ENCODE assay signal across 9 cellular contexts in genomic region chr13:26022538-26023292, GRCh38. TPM values are rescaled to one million over a fixed set of nuclear protein-coding genes. Genes with fewer than 3 reads are reported as not detected.
A peak's percentile ranks its signal among the peaks of the same experiment; 100 is the strongest.
DNase-seq lines count a peak whose midpoint lies in the region; ATAC-seq and TF ChIP-seq lines count a peak whose summit lies in the region.
"Had no signal": no experiment of that assay in that cellular context is flagged by ENCODE, and none has a peak within 500 bp of the region (broad histone marks: within the 10 kb centered on the region; RNA-seq: fewer than 3 reads in every experiment).

No MANE protein-coding gene starts in this region.

- H3K27ac Mint-ChIP-seq in activated CD4-positive, alpha-beta T cell treated with anti-CD3 and anti-CD28 coated beads for 36 hours = no peak overlapping the region

- no peaks in the 10 kb centered on the region for H3K9me3 Mint-ChIP-seq in activated CD4-positive, alpha-beta T cell treated with anti-CD3 and anti-CD28 coated beads for 36 hours (ENCODE audit: low read depth)

- H3K27ac ChIP-seq in adrenal gland (no peak overlapping the region), upper lobe of right lung (no peak overlapping the region)
- H3K27ac ChIP-seq: esophagus muscularis mucosa had no signal

- no peak for TF ChIP-seq CTCF in adrenal gland (IDR thresholded peaks at IDR 0.05)
- TF ChIP-seq CTCF in upper lobe of right lung (IDR thresholded peaks at IDR 0.05) = no peak

- H3K9me3 ChIP-seq in adrenal gland (replicated peaks in 1 of 3) = no peaks in the 10 kb centered on the region
- H3K9me3 ChIP-seq in upper lobe of right lung = no peaks in the 10 kb centered on the region
- H3K9me3 ChIP-seq: esophagus muscularis mucosa had no signal

- ATAC-seq in upper lobe of right lung (peak; percentile 83), GM21381 (IDR thresholded peaks at IDR 0.05; ENCODE audit: unreplicated experiment) (no peak)
- ATAC-seq in activated CD4-positive, alpha-beta T cell treated with anti-CD3 and anti-CD28 coated beads for 36 hours = no peak

- H3K27me3 Mint-ChIP-seq in activated CD4-positive, alpha-beta T cell treated with anti-CD3 and anti-CD28 coated beads for 36 hours = no peaks in the 10 kb centered on the region

- POLR2A ChIA-PET in activated CD4-positive, alpha-beta T cell treated with anti-CD3 and anti-CD28 coated beads for 36 hours (lab: Charles Lee) = no interaction called here

- H3K27me3 ChIP-seq in adrenal gland = no peaks in the 10 kb centered on the region
- no peaks in the 10 kb centered on the region for H3K27me3 ChIP-seq in upper lobe of right lung

- CTCF ChIA-PET in activated CD4-positive, alpha-beta T cell treated with anti-CD3 and anti-CD28 coated beads for 36 hours (lab: Charles Lee) = interaction anchor here (0.5 kb wide), 1 partner anchor 1594 kb away, joined by 3 read pairs; no protein-coding TSS in a partner anchor

- peak; percentile 65 for DNase-seq in NCI-H510A (lab: John Stamatoyannopoulos, UW)
- no peak for DNase-seq in NCI-H510A treated with DMSO at 0.1 percent for 48 hours (lab: John Stamatoyannopoulos, UW)
- peak; percentile 69 to 89 (median 80) for DNase-seq in adrenal gland
- peak; percentile 23 for DNase-seq in iPS-NIHi11 (ENCODE audit: low spot score)
- DNase-seq in upper lobe of right lung = peak; percentile 87
- DNase-seq in Ammon's horn (ENCODE audit: low spot score) = no peak
- no peak for DNase-seq in activated CD4-positive, alpha-beta T cell treated with anti-CD3 and anti-CD28 coated beads for 36 hours

- no peak for TF ChIP-seq POLR2A in adrenal gland (IDR thresholded peaks at IDR 0.05)

- H3K36me3 ChIP-seq in adrenal gland (replicated peaks in 1 of 2) (no peaks in the 10 kb centered on the region), upper lobe of right lung (no peaks in the 10 kb centered on the region)
- H3K36me3 ChIP-seq: esophagus muscularis mucosa had no signal

- 55 to 70% (median 66%) methylated on average over 7 to 13 of the region's 13 CpGs for WGBS in adrenal gland, 4 donors

- no peak overlapping the region for H3K4me3 Mint-ChIP-seq in activated CD4-positive, alpha-beta T cell treated with anti-CD3 and anti-CD28 coated beads for 36 hours

- H3K4me1 Mint-ChIP-seq in activated CD4-positive, alpha-beta T cell treated with anti-CD3 and anti-CD28 coated beads for 36 hours = peaks cover 5% of the 10 kb centered on the region

- H3K4me3 ChIP-seq in adrenal gland = no peak overlapping the region
- H3K4me3 ChIP-seq in upper lobe of right lung = no peak overlapping the region
- H3K4me3 ChIP-seq: esophagus muscularis mucosa had no signal

- intact Hi-C loops in adrenal gland (cut with DNase I) = no loop called here
- intact Hi-C loops in upper lobe of right lung (cut with DNase I) = no loop called here
- intact Hi-C loops in activated CD4-positive, alpha-beta T cell treated with anti-CD3 and anti-CD28 coated beads for 36 hours (cut with DNase I, micrococcal nuclease) = no loop called here

- peaks cover 18% of the 10 kb centered on the region for H3K36me3 Mint-ChIP-seq in activated CD4-positive, alpha-beta T cell treated with anti-CD3 and anti-CD28 coated beads for 36 hours (ENCODE audit: low read depth)

- no peaks in the 10 kb centered on the region for H3K4me1 ChIP-seq in adrenal gland (replicated peaks in 1 of 2)
- H3K4me1 ChIP-seq in upper lobe of right lung = peaks cover 28% of the 10 kb centered on the region

RNA-seq across cellular contexts. Expression of gene SHISA2, which starts 29.1 kb away (rescaled TPM):
- under 1 TPM in 4 of 8 donors, not detected in 4; 0.07 to 0.85 (median 0.36) TPM for total RNA-seq in adrenal gland
- polyA plus RNA-seq in adrenal gland = under 1 TPM in 2 of 3 donors, not detected in 1; 0.07 to 0.13 TPM
- 26.3 TPM for total RNA-seq in upper lobe of right lung
- under 1 TPM in 1 of 2 experiments, not detected in 1; 0.07 TPM for total RNA-seq in activated CD4-positive, alpha-beta T cell treated with anti-CD3 and anti-CD28 coated beads for 36 hours

Comparison
In these comparisons a context has a peak if more than half of its experiments do, and no peak if none do; other contexts are left out.
1. DNase-seq: peak in NCI-H510A (single experiment), adrenal gland (7 of 7), iPS-NIHi11 (single experiment) and upper lobe of right lung (single experiment); none in NCI-H510A treated with DMSO at 0.1 percent for 48 hours (single experiment), Ammon's horn (single experiment) and activated CD4-positive, alpha-beta T cell treated with anti-CD3 and anti-CD28 coated beads for 36 hours (single experiment).
2. RNA of gene SHISA2, which starts 29.1 kb away (total RNA-seq): 26.3 TPM in upper lobe of right lung (single experiment); 0.07 to 0.85 TPM in adrenal gland and 0.07 TPM in activated CD4-positive, alpha-beta T cell treated with anti-CD3 and anti-CD28 coated beads for 36 hours; every median in the first group is over 10 times any median in the second.